Comparison of ENCODE assay signal across 36 cellular contexts in genomic region chr1:240138867-240139266, GRCh38. TPM values are rescaled to one million over a fixed set of nuclear protein-coding genes. Genes with fewer than 3 reads are reported as not detected.
"Had no signal": no experiment of that assay in that cellular context is flagged by ENCODE, and none has a peak within 500 bp of the region (broad histone marks: within the 10 kb centered on the region; RNA-seq: fewer than 3 reads in every experiment).

No MANE protein-coding gene starts in this region.

- H3K4me3 Mint-ChIP-seq: activated CD4-positive, alpha-beta T cell treated with anti-CD3 and anti-CD28 coated beads for 36 hours; activated naive CD4-positive, alpha-beta T cell treated with anti-CD3 and anti-CD28 coated beads for 36 hours; activated naive CD8-positive, alpha-beta T cell treated with anti-CD3 and anti-CD28 coated beads for 36 hours; brain; mesothelial cell of epicardium; naive thymus-derived CD4-positive, alpha-beta T cell; stimulated activated effector memory CD8-positive, alpha-beta T cell treated with anti-CD3 and anti-CD28 coated beads, Interleukin-12 subunit alpha, Interleukin-12 subunit beta, amount 100 ng/mL, for 72 hours; stimulated activated naive CD8-positive, alpha-beta T cell treated with anti-CD3 and anti-CD28 coated beads, Interleukin-15, Interleukin-2, amounts not matched to agents 100 ng/mL and 50 ng/mL, for 24 hours; T-helper 2 cell treated with Interferon-gamma antibody and Interleukin-4, amounts not matched to agents 5 μg/mL and 100 μg/mL, for 36 hours had no signal

- H3K36me3 Mint-ChIP-seq: activated naive CD8-positive, alpha-beta T cell treated with anti-CD3 and anti-CD28 coated beads for 36 hours; mesothelial cell of epicardium; naive thymus-derived CD4-positive, alpha-beta T cell; stimulated activated effector memory CD8-positive, alpha-beta T cell treated with anti-CD3 and anti-CD28 coated beads, Interleukin-12 subunit alpha, Interleukin-12 subunit beta, amount 100 ng/mL, for 72 hours had no signal

- ATAC-seq: activated CD4-positive, alpha-beta T cell treated with anti-CD3 and anti-CD28 coated beads for 36 hours; gastroesophageal sphincter; left ventricle myocardium superior; naive thymus-derived CD4-positive, alpha-beta T cell; pancreas; stimulated activated effector memory CD8-positive, alpha-beta T cell treated with anti-CD3 and anti-CD28 coated beads, Interleukin-12 subunit alpha, Interleukin-12 subunit beta, amount 100 ng/mL, for 72 hours had no signal

- H3K9me3 ChIP-seq: adrenal gland, ascending aorta, colonic mucosa, gastroesophageal sphincter, pancreas, prostate gland, sigmoid colon, upper lobe of left lung, vagina had no signal

- H3K27me3 ChIP-seq: adrenal gland, ascending aorta, colonic mucosa, gastroesophageal sphincter, pancreas, sigmoid colon, upper lobe of left lung, vagina had no signal

- H3K4me3 ChIP-seq: adrenal gland, ascending aorta, cardiac muscle cell, colonic mucosa, gastroesophageal sphincter, pancreas, prostate gland, sigmoid colon, upper lobe of left lung, vagina had no signal

- H3K9me3 Mint-ChIP-seq: activated naive CD4-positive, alpha-beta T cell treated with anti-CD3 and anti-CD28 coated beads for 36 hours; activated naive CD8-positive, alpha-beta T cell treated with anti-CD3 and anti-CD28 coated beads for 36 hours; mesothelial cell of epicardium; stimulated activated effector memory CD8-positive, alpha-beta T cell treated with anti-CD3 and anti-CD28 coated beads, Interleukin-12 subunit alpha, Interleukin-12 subunit beta, amount 100 ng/mL, for 72 hours; stimulated activated naive CD8-positive, alpha-beta T cell treated with anti-CD3 and anti-CD28 coated beads, Interleukin-15, Interleukin-2, amounts not matched to agents 100 ng/mL and 50 ng/mL, for 24 hours; T-helper 2 cell treated with Interferon-gamma antibody and Interleukin-4, amounts not matched to agents 5 μg/mL and 100 μg/mL, for 36 hours had no signal

- H3K36me3 ChIP-seq: adrenal gland, ascending aorta, cardiac muscle cell, colonic mucosa, gastroesophageal sphincter, pancreas, prostate gland, sigmoid colon, upper lobe of left lung, vagina had no signal

- H3K27me3 Mint-ChIP-seq: activated CD4-positive, alpha-beta T cell treated with anti-CD3 and anti-CD28 coated beads for 36 hours; brain; stimulated activated naive CD8-positive, alpha-beta T cell treated with anti-CD3 and anti-CD28 coated beads, Interleukin-15, Interleukin-2, amounts not matched to agents 100 ng/mL and 50 ng/mL, for 24 hours had no signal

- DNase-seq: activated CD4-positive, alpha-beta T cell treated with anti-CD3 and anti-CD28 coated beads for 36 hours; activated CD4-positive, alpha-beta T cell treated with anti-CD3 and anti-CD28 coated beads, Interleukin-2, amount 50 U/mL, for 48 hours; activated CD4-positive, CD25-positive, alpha-beta regulatory T cell; activated CD8-positive, alpha-beta memory T cell treated with anti-CD3 and anti-CD28 coated beads for 24 hours; activated effector memory CD4-positive, alpha-beta T cell treated with anti-CD3 and anti-CD28 coated beads, Interleukin-2, amount 50 U/mL, for 16 hours; activated naive CD4-positive, alpha-beta T cell treated with anti-CD3 and anti-CD28 coated beads for 36 hours; activated naive CD8-positive, alpha-beta T cell treated with anti-CD3 and anti-CD28 coated beads for 36 hours; adrenal gland; cerebellar nuclear complex; colonic mucosa; effector CD8-positive, alpha-beta T cell; head of caudate nucleus; hypothalamus; left cardiac atrium; left ventricle myocardium superior; naive thymus-derived CD4-positive, alpha-beta T cell; pancreas; retina; sigmoid colon; small intestine; stimulated activated CD4-positive, alpha-beta T cell treated with anti-CD3 and anti-CD28 coated beads, Interleukin-4, amount 100 ng/mL, for 24 hours; T-helper 1 cell; upper lobe of left lung had no signal

- H3K4me1 Mint-ChIP-seq: activated CD4-positive, alpha-beta T cell treated with anti-CD3 and anti-CD28 coated beads for 36 hours; activated naive CD8-positive, alpha-beta T cell treated with anti-CD3 and anti-CD28 coated beads for 36 hours; stimulated activated effector memory CD8-positive, alpha-beta T cell treated with anti-CD3 and anti-CD28 coated beads, Interleukin-12 subunit alpha, Interleukin-12 subunit beta, amount 100 ng/mL, for 72 hours had no signal

- H3K27ac Mint-ChIP-seq: activated CD4-positive, alpha-beta T cell treated with anti-CD3 and anti-CD28 coated beads for 36 hours; activated naive CD4-positive, alpha-beta T cell treated with anti-CD3 and anti-CD28 coated beads for 36 hours; activated naive CD8-positive, alpha-beta T cell treated with anti-CD3 and anti-CD28 coated beads for 36 hours; mesothelial cell of epicardium; naive thymus-derived CD4-positive, alpha-beta T cell; stimulated activated effector memory CD8-positive, alpha-beta T cell treated with anti-CD3 and anti-CD28 coated beads, Interleukin-12 subunit alpha, Interleukin-12 subunit beta, amount 100 ng/mL, for 72 hours; stimulated activated naive CD8-positive, alpha-beta T cell treated with anti-CD3 and anti-CD28 coated beads, Interleukin-15, Interleukin-2, amounts not matched to agents 100 ng/mL and 50 ng/mL, for 24 hours; T-helper 2 cell treated with Interferon-gamma antibody and Interleukin-4, amounts not matched to agents 5 μg/mL and 100 μg/mL, for 36 hours had no signal

- H3K4me1 ChIP-seq: adrenal gland, ascending aorta, colonic mucosa, gastroesophageal sphincter, pancreas, prostate gland, sigmoid colon, upper lobe of left lung, vagina had no signal

- H3K27ac ChIP-seq: adrenal gland, ascending aorta, cardiac muscle cell, colonic mucosa, gastroesophageal sphincter, pancreas, prostate gland, sigmoid colon, upper lobe of left lung, vagina had no signal

RNA-seq across cellular contexts. Expression of gene FMN2, which starts 47.2 kb away (rescaled TPM):
- total RNA-seq: activated CD4-positive, alpha-beta T cell treated with anti-CD3 and anti-CD28 coated beads for 36 hours; activated naive CD4-positive, alpha-beta T cell treated with anti-CD3 and anti-CD28 coated beads for 36 hours; activated naive CD8-positive, alpha-beta T cell treated with anti-CD3 and anti-CD28 coated beads for 36 hours; ascending aorta; dermis microvascular lymphatic vessel endothelial cell; left ventricle myocardium superior; lung microvascular endothelial cell; naive thymus-derived CD4-positive, alpha-beta T cell; vagina had no signal
- polyA plus RNA-seq: keratinocyte; naive thymus-derived CD4-positive, alpha-beta T cell had no signal
